Comparison of ENCODE assay signal across 15 cellular contexts in genomic region chr2:96316999-96317398, GRCh38.
"Had no signal": no experiment of that assay in that cellular context is flagged by ENCODE, and none has a peak within 500 bp of the region (broad histone marks: within the 10 kb centered on the region; RNA-seq: fewer than 3 reads in every experiment).

No MANE protein-coding gene starts in this region.

- H3K27ac ChIP-seq: lower lobe of right lung, pancreas, sigmoid colon, SK-N-MC, upper lobe of right lung had no signal

- H3K27me3 Mint-ChIP-seq: stimulated activated naive CD8-positive, alpha-beta T cell treated with anti-CD3 and anti-CD28 coated beads, Interleukin-15, amount 100 ng/mL, for 72 hours had no signal

- H3K9me3 Mint-ChIP-seq: endodermal cell; stimulated activated naive CD8-positive, alpha-beta T cell treated with anti-CD3 and anti-CD28 coated beads, Interleukin-15, amount 100 ng/mL, for 72 hours; WTC11 had no signal

- H3K36me3 ChIP-seq: lower lobe of right lung, pancreas, sigmoid colon, spleen, upper lobe of right lung had no signal

- H3K4me1 ChIP-seq: upper lobe of right lung had no signal

- H3K4me3 Mint-ChIP-seq: endodermal cell, WTC11 had no signal

- DNase-seq: activated CD4-positive, alpha-beta T cell treated with anti-CD3 and anti-CD28 coated beads for 4 hours; activated naive CD4-positive, alpha-beta T cell treated with Interleukin-2 at 50 U/mL for 16 hours; activated T-cell treated with anti-CD3 and anti-CD28 coated beads, Interleukin-2, amount 50 U/mL, for 48 hours; endodermal cell; head of caudate nucleus; left cardiac atrium; lower lobe of right lung; midbrain; pancreas; sigmoid colon; spleen; stimulated activated naive CD8-positive, alpha-beta T cell treated with anti-CD3 and anti-CD28 coated beads, Interleukin-15, amount 100 ng/mL, for 72 hours; upper lobe of right lung had no signal

- H3K4me3 ChIP-seq: lower lobe of right lung, pancreas, sigmoid colon, SK-N-MC, spleen, upper lobe of right lung had no signal

- H3K9me3 ChIP-seq: lower lobe of right lung, pancreas, sigmoid colon, spleen, upper lobe of right lung had no signal

- H3K27ac Mint-ChIP-seq: endodermal cell, WTC11 had no signal

- H3K36me3 Mint-ChIP-seq: WTC11 had no signal

- ATAC-seq: left cardiac atrium; lower lobe of right lung; pancreas; stimulated activated naive CD8-positive, alpha-beta T cell treated with anti-CD3 and anti-CD28 coated beads, Interleukin-15, amount 100 ng/mL, for 72 hours; upper lobe of right lung; WTC11 had no signal
